Comparison of ENCODE assay signal across 20 cellular contexts in the genomic region with DNA sequence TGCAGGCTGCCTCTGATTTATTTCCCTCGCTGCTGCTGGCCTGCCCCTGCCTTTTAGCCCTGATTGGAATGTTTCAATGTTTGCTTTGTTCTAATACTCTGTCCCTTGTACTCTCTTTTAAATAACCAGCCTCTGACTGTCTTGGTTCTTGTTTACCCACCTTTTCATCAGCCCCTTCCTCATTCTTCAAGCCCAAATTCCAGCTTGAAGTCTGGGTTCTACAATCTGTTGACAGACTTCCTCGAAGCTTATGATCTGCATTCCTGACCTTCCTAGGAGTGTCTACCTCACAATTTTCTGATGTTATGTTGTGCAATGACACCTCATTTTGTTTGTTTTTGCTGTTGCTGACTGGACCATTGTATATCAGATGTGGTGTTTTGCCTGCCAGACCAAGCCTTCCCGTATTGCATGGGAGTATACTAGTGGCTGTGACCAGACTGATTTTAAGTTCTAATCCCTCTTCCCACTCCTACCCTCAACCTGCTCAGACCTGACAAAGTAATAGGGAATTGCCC. TPM values are rescaled to one million over a fixed set of nuclear protein-coding genes. Genes with fewer than 3 reads are reported as not detected.
A peak's percentile ranks its signal among the peaks of the same experiment; 100 is the strongest.
DNase-seq lines count a peak whose midpoint lies in the region; ATAC-seq and TF ChIP-seq lines count a peak whose summit lies in the region.
"Had no signal": no experiment of that assay in that cellular context is flagged by ENCODE, and none has a peak within 500 bp of the region (broad histone marks: within the 10 kb centered on the region; RNA-seq: fewer than 3 reads in every experiment).

No MANE protein-coding gene starts in this region.

- peaks cover 54% of the 10 kb centered on the region for H3K4me1 Mint-ChIP-seq in Calu3 (ENCODE audit: low read depth, unreplicated experiment)
- peaks cover 53% of the 10 kb centered on the region for H3K4me1 Mint-ChIP-seq in mesothelial cell of epicardium
- peaks cover 11 to 13% (median 12%) of the 10 kb centered on the region in 4 donors for H3K4me1 Mint-ChIP-seq in naive thymus-derived CD8-positive, alpha-beta T cell
- H3K4me1 Mint-ChIP-seq: stimulated activated effector memory CD8-positive, alpha-beta T cell treated with anti-CD3 and anti-CD28 coated beads, Interleukin-12 subunit alpha, Interleukin-12 subunit beta, amount 100 ng/mL, for 72 hours had no signal

- CTCF ChIA-PET in Calu3 (lab: Charles Lee) = interaction anchor here (0.6 to 2.2 kb wide), 11 partner anchors 10 to 863 kb away, joined by 3 to 19 read pairs (median 5); no protein-coding TSS in a partner anchor

- TF ChIP-seq CTCF in Calu3 (IDR thresholded peaks at IDR 0.05; ENCODE audit: unreplicated experiment) (no peak), mesothelial cell of epicardium (IDR thresholded peaks at IDR 0.05; ENCODE audit: unreplicated experiment) (no peak)

- H3K4me3 Mint-ChIP-seq in Calu3 (ENCODE audit: low read depth, unreplicated experiment) (peak overlapping the region; percentile 29), mesothelial cell of epicardium (no peak overlapping the region)
- no peak overlapping the region for H3K4me3 Mint-ChIP-seq in naive thymus-derived CD8-positive, alpha-beta T cell
- H3K4me3 Mint-ChIP-seq: stimulated activated effector memory CD8-positive, alpha-beta T cell treated with anti-CD3 and anti-CD28 coated beads, Interleukin-12 subunit alpha, Interleukin-12 subunit beta, amount 100 ng/mL, for 72 hours had no signal

- intact Hi-C loops in Calu3 (cut with micrococcal nuclease; ENCODE audit: unreplicated experiment) = loop anchor here (2.0 to 10.0 kb wide), 3 partner anchors 105 to 293 kb away; partner anchors contain the start of gene RGL1

- DNase-seq in Calu3 (peak; percentile 73), SW480 (ENCODE audit: low spot score) (peak; percentile 25), fibroblast of gingiva (ENCODE audit: low read depth) (peak; percentile 6), mesothelial cell of epicardium (ENCODE audit: low spot score in 2 of 2, unreplicated experiment in 2 of 2) (no peak), putamen (ENCODE audit: low spot score) (no peak), erythroblast (lab: John Stamatoyannopoulos, UW) (no peak), NCI-H82 (lab: John Stamatoyannopoulos, UW) (no peak)
- DNase-seq in naive thymus-derived CD8-positive, alpha-beta T cell = no peak
- DNase-seq: BE2C; Kasumi-1; NCI-H1694 treated with DMSO at 0.1 percent for 48 hours; NCI-H748 treated with DMSO at 0.1 percent for 48 hours; right cardiac atrium; SJCRH30; stimulated activated CD4-positive, alpha-beta T cell treated with anti-CD3 and anti-CD28 coated beads, Interleukin-4, amount 100 ng/mL, for 24 hours had no signal

- BruUV-seq in Calu3 (replicated peaks; lab: Mats Ljungman, UMichigan) = no TSS peak

- no peak for TF ChIP-seq POLR2A in erythroblast (IDR thresholded peaks at IDR 0.05; ENCODE audit: low read length)

- H3K36me3 Mint-ChIP-seq in Calu3 (ENCODE audit: insufficient read depth, unreplicated experiment) (peaks cover 8% of the 10 kb centered on the region), mesothelial cell of epicardium (no peaks in the 10 kb centered on the region)
- peaks cover 0 to 5% (median 0%) of the 10 kb centered on the region in 3 donors for H3K36me3 Mint-ChIP-seq in naive thymus-derived CD8-positive, alpha-beta T cell
- H3K36me3 Mint-ChIP-seq: stimulated activated effector memory CD8-positive, alpha-beta T cell treated with anti-CD3 and anti-CD28 coated beads, Interleukin-12 subunit alpha, Interleukin-12 subunit beta, amount 100 ng/mL, for 72 hours had no signal

- H3K27me3 Mint-ChIP-seq in Calu3 (ENCODE audit: unreplicated experiment) (no peaks in the 10 kb centered on the region), mesothelial cell of epicardium (ENCODE audit: low read depth) (no peaks in the 10 kb centered on the region)
- H3K27me3 Mint-ChIP-seq in naive thymus-derived CD8-positive, alpha-beta T cell = no peaks in the 10 kb centered on the region

- peak overlapping the region; percentile 97 for H3K27ac Mint-ChIP-seq in Calu3 (ENCODE audit: unreplicated experiment)
- peak overlapping the region; percentile 83 for H3K27ac Mint-ChIP-seq in mesothelial cell of epicardium
- H3K27ac Mint-ChIP-seq in naive thymus-derived CD8-positive, alpha-beta T cell = no peak overlapping the region
- H3K27ac Mint-ChIP-seq: stimulated activated effector memory CD8-positive, alpha-beta T cell treated with anti-CD3 and anti-CD28 coated beads, Interleukin-12 subunit alpha, Interleukin-12 subunit beta, amount 100 ng/mL, for 72 hours had no signal

- ATAC-seq in naive thymus-derived CD8-positive, alpha-beta T cell = no peak
- ATAC-seq: GM12878; right cardiac atrium; stimulated activated effector memory CD8-positive, alpha-beta T cell treated with anti-CD3 and anti-CD28 coated beads, Interleukin-12 subunit alpha, Interleukin-12 subunit beta, amount 100 ng/mL, for 72 hours had no signal

- H3K9me3 Mint-ChIP-seq in Calu3 (ENCODE audit: low read depth, unreplicated experiment) = no peaks in the 10 kb centered on the region
- no peaks in the 10 kb centered on the region for H3K9me3 Mint-ChIP-seq in mesothelial cell of epicardium
- H3K9me3 Mint-ChIP-seq in naive thymus-derived CD8-positive, alpha-beta T cell = no peaks in the 10 kb centered on the region
- H3K9me3 Mint-ChIP-seq: stimulated activated effector memory CD8-positive, alpha-beta T cell treated with anti-CD3 and anti-CD28 coated beads, Interleukin-12 subunit alpha, Interleukin-12 subunit beta, amount 100 ng/mL, for 72 hours had no signal

- POLR2A ChIA-PET in naive thymus-derived CD8-positive, alpha-beta T cell (lab: Charles Lee) = no interaction called here

RNA-seq across cellular contexts. Expression of gene APOBEC4, which starts 46.6 kb away (rescaled TPM):
- not detected in 2 replicates for total RNA-seq in Calu3 (2022)
- total RNA-seq in mesothelial cell of epicardium = not detected in 3 replicates
- not detected for total RNA-seq in naive thymus-derived CD8-positive, alpha-beta T cell
- not detected for polyA plus RNA-seq in naive thymus-derived CD8-positive, alpha-beta T cell
- total RNA-seq: cerebellum, Daoy, fibroblast of lung, SJCRH30 had no signal
- polyA plus RNA-seq: fibroblast of lung, right cardiac atrium had no signal

Comparison
In these comparisons a context has a peak if more than half of its experiments do, and no peak if none do; other contexts are left out.
1. DNase-seq: peak in Calu3 (single experiment), SW480 (single experiment) and fibroblast of gingiva (single experiment); none in mesothelial cell of epicardium (0 of 2), putamen (single experiment), erythroblast (0 of 2), NCI-H82 (single experiment) and naive thymus-derived CD8-positive, alpha-beta T cell (0 of 10).
2. H3K27ac Mint-ChIP-seq: peak in Calu3 (single experiment) and mesothelial cell of epicardium (single experiment); none in naive thymus-derived CD8-positive, alpha-beta T cell (0 of 10).